ENCODE assay signal across 7 cellular contexts in the genomic region with DNA sequence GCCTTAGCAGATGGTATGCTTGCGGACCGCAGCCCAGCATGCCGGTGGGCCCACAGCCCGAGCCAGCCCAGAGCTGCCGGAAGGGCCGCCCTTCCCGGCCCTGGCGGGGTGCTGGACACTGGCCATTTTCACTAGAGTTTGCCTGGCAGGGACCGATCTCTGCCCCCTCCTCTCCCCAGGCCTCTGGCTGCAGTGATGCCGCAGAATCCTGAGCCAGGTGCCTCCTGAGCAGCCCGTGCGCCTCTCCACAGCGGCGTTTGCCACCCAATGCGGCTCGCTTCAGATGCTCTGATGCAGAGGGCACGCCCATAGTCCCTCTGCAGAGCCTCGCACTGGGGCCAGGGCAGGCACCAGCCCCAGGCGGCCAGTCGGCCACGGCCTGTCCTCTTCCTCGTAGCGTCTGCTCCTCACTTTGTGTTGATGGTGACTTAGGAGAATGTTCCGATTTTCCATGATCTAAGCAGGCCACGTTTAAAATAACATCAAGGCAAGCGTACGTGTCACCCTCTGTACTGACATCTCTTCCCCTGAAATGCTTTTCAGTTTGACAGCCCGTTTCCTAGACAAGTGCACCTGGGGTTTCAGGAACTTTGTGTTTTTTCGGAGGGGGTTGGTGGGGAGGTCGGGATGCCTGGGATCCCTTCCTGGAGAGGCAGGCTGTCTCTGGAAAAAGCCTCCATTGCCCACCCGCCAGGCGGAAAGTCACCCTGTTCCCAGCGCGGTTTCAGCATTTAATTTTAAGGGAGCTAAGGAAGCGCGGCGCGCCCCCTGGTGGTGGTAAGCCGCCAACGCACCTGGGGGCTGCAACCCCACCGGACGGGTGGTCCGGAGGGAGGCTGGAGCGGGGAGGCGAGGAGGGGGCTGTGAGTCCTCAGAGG. TPM values are rescaled to one million over a fixed set of nuclear protein-coding genes. Genes with fewer than 3 reads are reported as not detected.
DNase-seq lines count a peak whose midpoint lies in the region; ATAC-seq and TF ChIP-seq lines count a peak whose summit lies in the region.

No MANE protein-coding gene starts in this region.

- DNase-seq in NCI-H1930 (lab: John Stamatoyannopoulos, UW) (peak; percentile 23 to 60), cerebellar cortex (ENCODE audit: low spot score) (peak; percentile 80), right lobe of liver (peak; percentile 53 to 71 (median 63))
- peak; percentile 51 to 70 for DNase-seq in activated CD4-positive, alpha-beta T cell treated with anti-CD3 and anti-CD28 coated beads for 4 hours
- peak; percentile 41 to 59 (median 41) for DNase-seq in stimulated activated CD4-positive, alpha-beta T cell treated with anti-CD3 and anti-CD28 coated beads, TNF-alpha, amount 100 ng/mL, for 24 hours (ENCODE audit: low read depth in 3 of 3)

- 41% methylated on average over 20 of the region's 45 CpGs for WGBS in right lobe of liver (ENCODE audit: insufficient coverage, low coverage, low lambda C conversion rate, missing lambda C conversion rate)

- H3K27me3 ChIP-seq in right lobe of liver = no peaks in the 10 kb centered on the region

- TF ChIP-seq CTCF in GM12873 (IDR thresholded peaks at IDR 0.05; ENCODE audit: insufficient read depth, low read depth, low read length, missing control alignments) = peak; percentile 95
- TF ChIP-seq CTCF in right lobe of liver (IDR thresholded peaks at IDR 0.05) = peak; percentile 95 to 99 (median 97)

- no peaks in the 10 kb centered on the region for H3K9me3 ChIP-seq in right lobe of liver

- H3K27ac ChIP-seq in right lobe of liver = no peak overlapping the region

- H3K4me3 ChIP-seq in right lobe of liver = no peak overlapping the region

- H3K4me1 ChIP-seq in right lobe of liver = peaks cover 0 to 4% (median under 1%) of the 10 kb centered on the region in 4 donors

- no peak for TF ChIP-seq POLR2A in right lobe of liver (IDR thresholded peaks at IDR 0.05)

- intact Hi-C loops in right lobe of liver (cut with DNase I) = loop anchor here (2.0 to 5.0 kb wide), 3 partner anchors 112 to 129 kb away; no protein-coding TSS in a partner anchor

- peak; percentile 18 to 47 (median 34) for ATAC-seq in right lobe of liver
- ATAC-seq in GM21423 (IDR thresholded peaks at IDR 0.05; ENCODE audit: unreplicated experiment) = no peak

- H3K36me3 ChIP-seq in right lobe of liver = no peaks in the 10 kb centered on the region

RNA-seq across cellular contexts. Expression of gene HMCN2, which starts 29.8 kb away (rescaled TPM):
- total RNA-seq in right lobe of liver = 1 to 10 TPM in 4 of 6 experiments, under 1 TPM in 2; 0.31 to 2.0 (median 1.1) TPM
